36 cellular contexts compared by ENCODE assay signal in genomic region chr2:119567292-119567691, GRCh38. TPM values are rescaled to one million over a fixed set of nuclear protein-coding genes. Genes with fewer than 3 reads are reported as not detected.
"Had no signal": no experiment of that assay in that cellular context is flagged by ENCODE, and none has a peak within 500 bp of the region (broad histone marks: within the 10 kb centered on the region; RNA-seq: fewer than 3 reads in every experiment).

No MANE protein-coding gene starts in this region.

- H3K4me3 ChIP-seq: adrenal gland, ascending aorta, body of pancreas, breast epithelium, cardiac muscle cell had no signal

- H3K27me3 ChIP-seq: adrenal gland, ascending aorta, body of pancreas, brain microvascular endothelial cell, breast epithelium, cardiac muscle cell had no signal

- ATAC-seq: activated naive CD4-positive, alpha-beta T cell treated with anti-CD3 and anti-CD28 coated beads, Interleukin-2, amount 50 U/mL, for 72 hours; activated naive CD8-positive, alpha-beta T cell treated with anti-CD3 and anti-CD28 coated beads, Interleukin-2, amount 50 U/mL, for 24 hours; activated T-cell treated with anti-CD3 and anti-CD28 coated beads, Interleukin-2, amount 50 U/mL, for 4 hours; activated T-cell treated with anti-CD3 and anti-CD28 coated beads, Interleukin-2, amount 50 U/mL, for 72 hours; activated T-helper 17 cell treated with anti-CD3 and anti-CD28 coated beads, Interleukin-2, amount 50 U/mL, for 72 hours; body of pancreas had no signal

- DNase-seq: activated effector memory CD4-positive, alpha-beta T cell treated with anti-CD3 and anti-CD28 coated beads, Interleukin-2, amount 50 U/mL, for 16 hours; activated effector memory CD4-positive, alpha-beta T cell treated with Interleukin-2 at 50 U/mL for 16 hours; activated gamma-delta T cell; activated gamma-delta T cell treated with Interleukin-2 at 50 U/mL for 16 hours; activated naive CD4-positive, alpha-beta T cell; activated naive CD4-positive, alpha-beta T cell treated with anti-CD3 and anti-CD28 coated beads for 36 hours; activated naive CD4-positive, alpha-beta T cell treated with anti-CD3 and anti-CD28 coated beads, Interleukin-2, amount 10 ng/mL, durations not matched to agents 7 days and 5 days; activated naive CD4-positive, alpha-beta T cell treated with anti-CD3 and anti-CD28 coated beads, Interleukin-2, amount 50 U/mL, for 16 hours; activated naive CD4-positive, alpha-beta T cell treated with Interleukin-2 at 50 U/mL for 16 hours; activated naive CD8-positive, alpha-beta T cell treated with anti-CD3 and anti-CD28 coated beads for 36 hours; activated naive CD8-positive, alpha-beta T cell treated with anti-CD3 and anti-CD28 coated beads, Interleukin-2, amount 10 ng/mL, durations not matched to agents 7 days and 5 days; activated naive CD8-positive, alpha-beta T cell treated with anti-CD3 and anti-CD28 coated beads, Interleukin-2, amount 50 U/mL, for 24 hours; activated T-cell treated with anti-CD3 and anti-CD28 coated beads, Interleukin-2, amount 50 U/mL, for 1 hour; activated T-cell treated with anti-CD3 and anti-CD28 coated beads, Interleukin-2, amount 50 U/mL, for 24 hours; activated T-cell treated with anti-CD3 and anti-CD28 coated beads, Interleukin-2, amount 50 U/mL, for 4 hours; activated T-cell treated with anti-CD3 and anti-CD28 coated beads, Interleukin-2, amount 50 U/mL, for 48 hours; activated T-cell treated with anti-CD3 and anti-CD28 coated beads, Interleukin-2, amount 50 U/mL, for 72 hours; adrenal gland; amniotic stem cell; amygdala; anterior cingulate cortex; aorta; body of pancreas; brain microvascular endothelial cell; caudate nucleus; cerebellar nuclear complex had no signal

- H3K4me1 ChIP-seq: adrenal gland, ascending aorta, body of pancreas, breast epithelium had no signal

- H3K27ac ChIP-seq: adrenal gland, ascending aorta, body of pancreas, brain microvascular endothelial cell, breast epithelium, cardiac muscle cell had no signal

- H3K36me3 ChIP-seq: adrenal gland, ascending aorta, brain microvascular endothelial cell, breast epithelium, cardiac muscle cell had no signal

- FAIRE-seq: astrocyte, bronchial epithelial cell had no signal

- H3K9me3 ChIP-seq: adrenal gland had no signal

RNA-seq across cellular contexts. Expression of gene CFAP221, which starts 23.0 kb away (rescaled TPM):
- total RNA-seq: activated naive CD4-positive, alpha-beta T cell treated with anti-CD3 and anti-CD28 coated beads for 36 hours; activated naive CD4-positive, alpha-beta T cell treated with anti-CD3 and anti-CD28 coated beads, Interleukin-2, amount 50 U/mL, for 72 hours; activated naive CD8-positive, alpha-beta T cell treated with anti-CD3 and anti-CD28 coated beads for 36 hours; activated naive CD8-positive, alpha-beta T cell treated with anti-CD3 and anti-CD28 coated beads, Interleukin-2, amount 10 ng/mL, durations not matched to agents 7 days and 5 days; activated T-cell treated with anti-CD3 and anti-CD28 coated beads, Interleukin-2, amount 50 U/mL, for 4 hours; activated T-cell treated with anti-CD3 and anti-CD28 coated beads, Interleukin-2, amount 50 U/mL, for 72 hours; activated T-helper 1 cell treated with anti-CD3 and anti-CD28 coated beads, Interleukin-12 subunit alpha, Interleukin-12 subunit beta, Interleukin-2, Interleukin-4 antibody, amounts not matched to agents 30 ng/mL and 10 ng/mL and 1 ng/mL, durations not matched to agents 14 hours and 24 hours and 36 hours; activated T-helper 17 cell treated with anti-CD3 and anti-CD28 coated beads, Interleukin-2, amount 50 U/mL, for 72 hours; activated T-helper 2 cell treated with anti-CD3 and anti-CD28 coated beads, Interferon-gamma antibody, Interleukin-2, Interleukin-4, amounts not matched to agents 10 μg/mL and 5 μg/mL and 100 μg/mL, durations not matched to agents 14 hours and 24 hours and 36 hours; ascending aorta had no signal

RNA-seq across cellular contexts. Expression of gene SCTR, which starts 43.0 kb away (rescaled TPM):
- total RNA-seq: activated naive CD4-positive, alpha-beta T cell treated with anti-CD3 and anti-CD28 coated beads for 36 hours; activated naive CD4-positive, alpha-beta T cell treated with anti-CD3 and anti-CD28 coated beads, Interleukin-2, amount 50 U/mL, for 72 hours; activated naive CD8-positive, alpha-beta T cell treated with anti-CD3 and anti-CD28 coated beads for 36 hours; activated naive CD8-positive, alpha-beta T cell treated with anti-CD3 and anti-CD28 coated beads, Interleukin-2, amount 10 ng/mL, durations not matched to agents 7 days and 5 days; activated T-cell treated with anti-CD3 and anti-CD28 coated beads, Interleukin-2, amount 50 U/mL, for 4 hours; activated T-cell treated with anti-CD3 and anti-CD28 coated beads, Interleukin-2, amount 50 U/mL, for 72 hours; activated T-helper 1 cell treated with anti-CD3 and anti-CD28 coated beads, Interleukin-12 subunit alpha, Interleukin-12 subunit beta, Interleukin-2, Interleukin-4 antibody, amounts not matched to agents 30 ng/mL and 10 ng/mL and 1 ng/mL, durations not matched to agents 14 hours and 24 hours and 36 hours; activated T-helper 17 cell treated with anti-CD3 and anti-CD28 coated beads, Interleukin-2, amount 50 U/mL, for 72 hours; activated T-helper 2 cell treated with anti-CD3 and anti-CD28 coated beads, Interferon-gamma antibody, Interleukin-2, Interleukin-4, amounts not matched to agents 10 μg/mL and 5 μg/mL and 100 μg/mL, durations not matched to agents 14 hours and 24 hours and 36 hours; aorta; ascending aorta; astrocyte; breast epithelium; bronchial epithelial cell; chondrocyte had no signal
- polyA plus RNA-seq: cardiac muscle cell had no signal
